ENCODE assay signal across 8 cellular contexts in the genomic region with DNA sequence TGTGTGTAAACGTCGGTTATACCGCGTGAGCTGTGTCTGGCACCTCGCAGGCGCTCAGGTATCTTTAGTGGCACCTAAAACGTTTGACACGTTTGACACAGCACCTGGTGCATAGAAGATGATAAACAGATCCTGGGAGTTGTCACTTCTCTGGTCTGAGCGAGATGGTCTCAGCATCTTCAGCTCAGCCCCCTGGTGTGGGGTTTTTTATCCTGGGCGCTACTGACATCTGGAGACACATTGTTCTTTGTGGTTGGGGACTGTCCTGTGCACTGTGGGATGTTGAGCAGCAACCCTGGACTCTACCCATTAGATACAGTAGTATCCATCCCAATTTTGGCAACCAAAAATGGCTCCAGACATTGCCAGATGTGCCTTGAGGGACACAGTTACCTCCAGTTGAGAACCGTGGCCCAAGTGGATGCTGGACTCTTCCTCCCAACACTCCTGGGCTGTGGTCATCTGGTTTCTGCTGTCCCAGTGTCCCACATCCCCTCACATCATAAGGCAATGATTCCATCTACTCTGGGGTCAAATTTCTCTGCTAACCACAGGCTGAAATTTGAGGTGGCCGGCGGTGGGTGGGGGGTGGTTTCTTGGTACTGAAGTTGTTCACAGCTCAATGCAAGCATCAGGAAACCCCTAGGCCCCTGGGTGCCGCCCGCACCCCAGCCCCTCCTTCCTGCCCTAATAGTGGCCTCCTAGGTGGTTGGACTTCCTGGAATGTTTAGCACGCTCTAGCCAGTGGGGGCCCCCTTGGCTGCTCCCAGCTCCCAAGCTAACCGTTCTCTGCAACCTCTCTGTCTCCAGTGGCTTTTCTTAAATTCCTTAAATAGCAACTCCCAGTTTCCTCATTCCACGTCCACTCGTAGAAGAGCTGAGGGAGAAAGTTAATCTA.
DNase-seq lines count a peak whose midpoint lies in the region; ATAC-seq and TF ChIP-seq lines count a peak whose summit lies in the region.

No MANE protein-coding gene starts in this region.

- no peak for TF ChIP-seq POLR2A in esophagus muscularis mucosa (IDR thresholded peaks at IDR 0.05; ENCODE audit: low read depth)

- H3K9me3 ChIP-seq in esophagus muscularis mucosa = no peaks in the 10 kb centered on the region

- intact Hi-C loops in esophagus muscularis mucosa (cut with DNase I) = no loop called here

- WGBS in esophagus muscularis mucosa = 55% methylated on average over 18 of the region's 19 CpGs

- no peak overlapping the region for H3K4me3 ChIP-seq in esophagus muscularis mucosa

- peaks cover 6 to 81% (median 50%) of the 10 kb centered on the region in 4 donors for H3K36me3 ChIP-seq in esophagus muscularis mucosa

- peak; percentile 76 for DNase-seq in Daoy (ENCODE audit: low read depth)
- DNase-seq in MV-4-11 (lab: John Stamatoyannopoulos, UW) = peak; percentile 94
- DNase-seq in esophagus muscularis mucosa (ENCODE audit: extremely low spot score) = no peak
- DNase-seq in non-pigmented ciliary epithelial cell (ENCODE audit: low read depth) = peak; percentile 77
- no peak for DNase-seq in dermis blood vessel endothelial cell
- DNase-seq in NCI-H1930 (lab: John Stamatoyannopoulos, UW) = no peak
- no peak for DNase-seq in NCI-H2196 treated with DMSO at 0.1 percent for 48 hours (lab: John Stamatoyannopoulos, UW; ENCODE audit: unreplicated experiment)

- peak in 1 of 3 experiments; percentile 6 for TF ChIP-seq CTCF in esophagus muscularis mucosa (IDR thresholded peaks at IDR 0.05)

- peak overlapping the region; percentile 87 to 90 (median 88) for H3K27ac ChIP-seq in esophagus muscularis mucosa (replicated peaks in 1 of 4)

- no peaks in the 10 kb centered on the region for H3K27me3 ChIP-seq in esophagus muscularis mucosa

- no peak for ATAC-seq in HG02885 (IDR thresholded peaks at IDR 0.05; ENCODE audit: poor library complexity, unreplicated experiment)

- peaks cover 32 to 100% (median 93%) of the 10 kb centered on the region in 4 donors for H3K4me1 ChIP-seq in esophagus muscularis mucosa

- no peak for TF ChIP-seq EP300 in esophagus muscularis mucosa (IDR thresholded peaks at IDR 0.05)

Comparison
In these comparisons a context has a peak if more than half of its experiments do, and no peak if none do; other contexts are left out.
1. DNase-seq: peak in Daoy (single experiment), MV-4-11 (single experiment) and non-pigmented ciliary epithelial cell (single experiment); none in esophagus muscularis mucosa (single experiment), dermis blood vessel endothelial cell (single experiment), NCI-H1930 (0 of 2) and NCI-H2196 treated with DMSO at 0.1 percent for 48 hours (single experiment).